Comparison of ENCODE assay signal across 8 cellular contexts in genomic region chr3:75552095-75552494, GRCh38.
DNase-seq lines count a peak whose midpoint lies in the region; ATAC-seq and TF ChIP-seq lines count a peak whose summit lies in the region.
"Not testable (repeated sequence)": the region's sequence is repeated elsewhere in the genome, so short reads cannot be mapped to it uniquely, and the experiment has no call there.

No MANE protein-coding gene starts in this region.

- POLR2A ChIA-PET in activated CD4-positive, alpha-beta T cell treated with anti-CD3 and anti-CD28 coated beads for 36 hours (lab: Charles Lee): not testable (repeated sequence)

- ATAC-seq in activated CD4-positive, alpha-beta T cell treated with anti-CD3 and anti-CD28 coated beads for 36 hours: not testable (repeated sequence)

- TF ChIP-seq CTCF in GM12873 (IDR thresholded peaks at IDR 0.05; ENCODE audit: insufficient read depth, low read depth, low read length, missing control alignments): peak; percentile 10
- peak; percentile 38 for TF ChIP-seq CTCF in LNCaP clone FGC (IDR thresholded peaks at IDR 0.05; ENCODE audit: control insufficient read depth, extremely low read depth, insufficient read depth)
- TF ChIP-seq CTCF in chondrocyte (IDR thresholded peaks at IDR 0.05): peak; percentile 68

- H3K9me3 ChIP-seq in NT2/D1 (ENCODE audit: insufficient read depth, low read length): peaks cover 27% of the 10 kb centered on the region

- peak; percentile 9 for DNase-seq in AG20443 (ENCODE audit: low spot score)
- peak; percentile 35 for DNase-seq in LNCaP clone FGC (ENCODE audit: low read depth)
- DNase-seq in NT2/D1 (ENCODE audit: low read depth, low spot score): peak; percentile 64
- peak; percentile 42 for DNase-seq in activated CD4-positive, alpha-beta T cell treated with anti-CD3 and anti-CD28 coated beads for 36 hours
- DNase-seq in chondrocyte (ENCODE audit: low spot score): not testable (repeated sequence)
- DNase-seq in iPS-NIHi7 (ENCODE audit: extremely low spot score): peak; percentile 36
- peak; percentile 7 for DNase-seq in pons (ENCODE audit: low spot score)

- H3K4me3 Mint-ChIP-seq in activated CD4-positive, alpha-beta T cell treated with anti-CD3 and anti-CD28 coated beads for 36 hours; chondrocyte (ENCODE audit: unreplicated experiment): not testable (repeated sequence)

- not testable (repeated sequence) for H3K4me3 ChIP-seq in LNCaP clone FGC (ENCODE audit: low read depth, low read length); NT2/D1 (ENCODE audit: insufficient read length, low read depth)

- H3K4me1 Mint-ChIP-seq in activated CD4-positive, alpha-beta T cell treated with anti-CD3 and anti-CD28 coated beads for 36 hours; chondrocyte (ENCODE audit: low read depth): not testable (repeated sequence)

- not testable (repeated sequence) for H3K27me3 Mint-ChIP-seq in activated CD4-positive, alpha-beta T cell treated with anti-CD3 and anti-CD28 coated beads for 36 hours; chondrocyte (ENCODE audit: low read depth)

- intact Hi-C loops in activated CD4-positive, alpha-beta T cell treated with anti-CD3 and anti-CD28 coated beads for 36 hours (cut with DNase I, micrococcal nuclease): loop anchor here (1.0 to 5.0 kb wide), 3 partner anchors 190 to 360 kb away; no protein-coding TSS in a partner anchor

- not testable (repeated sequence) for H3K36me3 ChIP-seq in NT2/D1 (ENCODE audit: insufficient read depth, insufficient read length, low read length)

- not testable (repeated sequence) for H3K36me3 Mint-ChIP-seq in activated CD4-positive, alpha-beta T cell treated with anti-CD3 and anti-CD28 coated beads for 36 hours (ENCODE audit: low read depth); chondrocyte (ENCODE audit: low read depth)

- CTCF ChIA-PET in activated CD4-positive, alpha-beta T cell treated with anti-CD3 and anti-CD28 coated beads for 36 hours (lab: Charles Lee): not testable (repeated sequence)

- H3K27me3 ChIP-seq in NT2/D1 (ENCODE audit: insufficient read depth, insufficient read length): not testable (repeated sequence)

- H3K27ac Mint-ChIP-seq in activated CD4-positive, alpha-beta T cell treated with anti-CD3 and anti-CD28 coated beads for 36 hours; chondrocyte (ENCODE audit: unreplicated experiment): not testable (repeated sequence)

- H3K9me3 Mint-ChIP-seq in activated CD4-positive, alpha-beta T cell treated with anti-CD3 and anti-CD28 coated beads for 36 hours (ENCODE audit: low read depth): peaks cover 36% of the 10 kb centered on the region
- H3K9me3 Mint-ChIP-seq in chondrocyte (ENCODE audit: low read depth): peaks cover 40% of the 10 kb centered on the region

- H3K9ac ChIP-seq in NT2/D1 (ENCODE audit: insufficient read length, low read depth): not testable (repeated sequence)

- H3K4me1 ChIP-seq in NT2/D1 (ENCODE audit: insufficient read depth, insufficient read length): not testable (repeated sequence)

Comparison
In these comparisons a context has a peak if more than half of its experiments do, and no peak if none do; other contexts are left out.
1. CTCF ChIP-seq: peak in every context shown above with its lines; median percentile 68 in chondrocyte; 38 in LNCaP clone FGC; 10 in GM12873.